ENCODE assay signal across 15 cellular contexts in genomic region chr4:120062663-120063195, GRCh38. TPM values are rescaled to one million over a fixed set of nuclear protein-coding genes. Genes with fewer than 3 reads are reported as not detected.
DNase-seq lines count a peak whose midpoint lies in the region; ATAC-seq and TF ChIP-seq lines count a peak whose summit lies in the region.
"Had no signal": no experiment of that assay in that cellular context is flagged by ENCODE, and none has a peak within 500 bp of the region (broad histone marks: within the 10 kb centered on the region; RNA-seq: fewer than 3 reads in every experiment).

No MANE protein-coding gene starts in this region.

- TF ChIP-seq CTCF in GM23338 (conservative IDR thresholded peaks at IDR 0.05; ENCODE audit: low read depth in 2 of 2), result no peak
- TF ChIP-seq CTCF in neural progenitor cell (IDR thresholded peaks at IDR 0.05), result no peak

- peak overlapping the region; percentile 82 for H3K27ac Mint-ChIP-seq in activated CD4-positive, alpha-beta T cell treated with anti-CD3 and anti-CD28 coated beads, Interleukin-2, amount 10 ng/mL, durations not matched to agents 7 days and 5 days
- H3K27ac Mint-ChIP-seq in GM23338, result no peak overlapping the region
- H3K27ac Mint-ChIP-seq in activated T-helper 17 cell treated with anti-CD3 and anti-CD28 coated beads, Interleukin-2, amount 50 U/mL, for 72 hours, result peak overlapping the region; percentile 84
- no peak overlapping the region for H3K27ac Mint-ChIP-seq in neural progenitor cell
- H3K27ac Mint-ChIP-seq: memory B cell had no signal

- peaks cover 30% of the 10 kb centered on the region for H4K20me1 ChIP-seq in GM23338 (replicated peaks; ENCODE audit: insufficient read depth)
- H4K20me1 ChIP-seq in neural progenitor cell (ENCODE audit: low read depth), result peaks cover 37% of the 10 kb centered on the region

- no peaks in the 10 kb centered on the region for H3K27me3 Mint-ChIP-seq in activated CD4-positive, alpha-beta T cell treated with anti-CD3 and anti-CD28 coated beads, Interleukin-2, amount 10 ng/mL, durations not matched to agents 7 days and 5 days
- H3K27me3 Mint-ChIP-seq in GM23338 (ENCODE audit: insufficient read depth, low read depth, poor library complexity), result no peaks in the 10 kb centered on the region
- no peaks in the 10 kb centered on the region for H3K27me3 Mint-ChIP-seq in activated T-helper 17 cell treated with anti-CD3 and anti-CD28 coated beads, Interleukin-2, amount 50 U/mL, for 72 hours
- H3K27me3 Mint-ChIP-seq in neural progenitor cell (ENCODE audit: insufficient read depth, low read depth), result peaks cover 2% of the 10 kb centered on the region
- H3K27me3 Mint-ChIP-seq: IgD-negative memory B cell, memory B cell had no signal

- H3K9me3 ChIP-seq in neural progenitor cell (ENCODE audit: low read depth), result no peaks in the 10 kb centered on the region
- H3K9me3 ChIP-seq: thyroid gland had no signal

- peaks cover 58% of the 10 kb centered on the region for H3K36me3 Mint-ChIP-seq in activated CD4-positive, alpha-beta T cell treated with anti-CD3 and anti-CD28 coated beads, Interleukin-2, amount 10 ng/mL, durations not matched to agents 7 days and 5 days (ENCODE audit: low read depth)
- H3K36me3 Mint-ChIP-seq in GM23338 (ENCODE audit: low read depth), result peaks cover 68% of the 10 kb centered on the region
- H3K36me3 Mint-ChIP-seq in activated T-helper 17 cell treated with anti-CD3 and anti-CD28 coated beads, Interleukin-2, amount 50 U/mL, for 72 hours (ENCODE audit: low read depth), result peaks cover 91% of the 10 kb centered on the region
- peaks cover 32% of the 10 kb centered on the region for H3K36me3 Mint-ChIP-seq in neural progenitor cell

- no peaks in the 10 kb centered on the region for H3K9me2 ChIP-seq in GM23338 (ENCODE audit: insufficient read depth)

- H3K4me3 ChIP-seq in GM23338 (no peak overlapping the region), neural progenitor cell (peak overlapping the region; percentile 79)
- H3K4me3 ChIP-seq: thyroid gland had no signal

- H3K4me1 Mint-ChIP-seq in activated CD4-positive, alpha-beta T cell treated with anti-CD3 and anti-CD28 coated beads, Interleukin-2, amount 10 ng/mL, durations not matched to agents 7 days and 5 days, result peaks cover 41% of the 10 kb centered on the region
- H3K4me1 Mint-ChIP-seq in GM23338 (peaks cover 32% of the 10 kb centered on the region), neural progenitor cell (peaks cover 41% of the 10 kb centered on the region)
- peaks cover 25% of the 10 kb centered on the region for H3K4me1 Mint-ChIP-seq in activated T-helper 17 cell treated with anti-CD3 and anti-CD28 coated beads, Interleukin-2, amount 50 U/mL, for 72 hours

- H3K27me3 ChIP-seq in GM23338 (ENCODE audit: insufficient read depth) (no peaks in the 10 kb centered on the region), neural progenitor cell (no peaks in the 10 kb centered on the region)
- H3K27me3 ChIP-seq: foreskin keratinocyte, thyroid gland had no signal

- peak overlapping the region; percentile 12 for H3K9ac ChIP-seq in neural progenitor cell

- no peak overlapping the region for H3K4me3 Mint-ChIP-seq in activated CD4-positive, alpha-beta T cell treated with anti-CD3 and anti-CD28 coated beads, Interleukin-2, amount 10 ng/mL, durations not matched to agents 7 days and 5 days
- H3K4me3 Mint-ChIP-seq in GM23338 (peak overlapping the region; percentile 3; the same call in 1 of the 3 replicates), neural progenitor cell (no peak overlapping the region)
- H3K4me3 Mint-ChIP-seq in activated T-helper 17 cell treated with anti-CD3 and anti-CD28 coated beads, Interleukin-2, amount 50 U/mL, for 72 hours, result peak overlapping the region; percentile 97
- H3K4me3 Mint-ChIP-seq: memory B cell had no signal

- no peak overlapping the region; the same call in 1 of the 2 replicates for H3K27ac ChIP-seq in GM23338 (ENCODE audit: low read depth)
- no peak overlapping the region for H3K27ac ChIP-seq in neural progenitor cell
- H3K27ac ChIP-seq: foreskin keratinocyte, thyroid gland had no signal

- H3F3A ChIP-seq in GM23338 (replicated peaks; ENCODE audit: low read depth) (no peaks in the 10 kb centered on the region), neural progenitor cell (ENCODE audit: low read depth) (peaks cover 25% of the 10 kb centered on the region)

- no peaks in the 10 kb centered on the region for H3K9me3 Mint-ChIP-seq in activated CD4-positive, alpha-beta T cell treated with anti-CD3 and anti-CD28 coated beads, Interleukin-2, amount 10 ng/mL, durations not matched to agents 7 days and 5 days
- H3K9me3 Mint-ChIP-seq in GM23338 (no peaks in the 10 kb centered on the region; the same call in 2 of the 3 replicates), neural progenitor cell (no peaks in the 10 kb centered on the region)
- no peaks in the 10 kb centered on the region for H3K9me3 Mint-ChIP-seq in activated T-helper 17 cell treated with anti-CD3 and anti-CD28 coated beads, Interleukin-2, amount 50 U/mL, for 72 hours
- H3K9me3 Mint-ChIP-seq: IgD-negative memory B cell, memory B cell had no signal

- POLR2A ChIA-PET in activated CD4-positive, alpha-beta T cell treated with anti-CD3 and anti-CD28 coated beads, Interleukin-2, amount 10 ng/mL, durations not matched to agents 7 days and 5 days (lab: Charles Lee), result no interaction called here

- H3K4me1 ChIP-seq in GM23338 (ENCODE audit: insufficient read depth) (peaks cover 15% of the 10 kb centered on the region), neural progenitor cell (peaks cover 25% of the 10 kb centered on the region)
- H3K4me1 ChIP-seq: foreskin keratinocyte had no signal

- DNase-seq in activated CD4-positive, alpha-beta T cell treated with anti-CD3 and anti-CD28 coated beads, Interleukin-2, amount 10 ng/mL, durations not matched to agents 7 days and 5 days, result no peak
- no peak for DNase-seq in activated CD4-positive, alpha-beta T cell treated with anti-CD3 and anti-CD28 coated beads for 4 hours
- DNase-seq in GM23338 (ENCODE audit: low spot score) (no peak), neural progenitor cell (ENCODE audit: low spot score) (no peak), SHP77 (lab: John Stamatoyannopoulos, UW) (no peak), putamen (ENCODE audit: low spot score) (no peak)
- no peak for DNase-seq in NK-92 treated with Interleukin-12 subunit alpha and Interleukin-12 subunit beta, amount 100 ng/mL, for 24 hours (lab: John Stamatoyannopoulos, UW)
- DNase-seq: foreskin keratinocyte, NCI-H1417 treated with DMSO at 0.1 percent for 48 hours, NCI-H345, occipital lobe, thyroid gland had no signal

- no peak for ATAC-seq in GM23338
- no peak for ATAC-seq in activated T-helper 17 cell treated with anti-CD3 and anti-CD28 coated beads, Interleukin-2, amount 50 U/mL, for 72 hours (replicated peaks)
- ATAC-seq: foreskin keratinocyte had no signal

- CTCF ChIA-PET in activated CD4-positive, alpha-beta T cell treated with anti-CD3 and anti-CD28 coated beads, Interleukin-2, amount 10 ng/mL, durations not matched to agents 7 days and 5 days (lab: Charles Lee), result interaction anchor here (0.6 kb wide), 1 partner anchor 548 kb away, joined by 3 read pairs; no protein-coding TSS in a partner anchor

- H3K36me3 ChIP-seq in GM23338 (ENCODE audit: insufficient read depth), result peaks cover 33% of the 10 kb centered on the region
- peaks cover 32% of the 10 kb centered on the region for H3K36me3 ChIP-seq in neural progenitor cell
- H3K36me3 ChIP-seq: thyroid gland had no signal

- H3K4me2 ChIP-seq in GM23338 (no peak overlapping the region), neural progenitor cell (peak overlapping the region; percentile 96)

- peaks cover 59% of the 10 kb centered on the region for H3K79me2 ChIP-seq in GM23338 (replicated peaks; ENCODE audit: insufficient read depth)
- peaks cover 83% of the 10 kb centered on the region for H3K79me2 ChIP-seq in neural progenitor cell (ENCODE audit: low read depth)

- H2AFZ ChIP-seq in GM23338 (no peak overlapping the region), neural progenitor cell (replicated peaks) (no peak overlapping the region)

TF ChIP-seq in GM23338, 12 proteins besides CTCF, POLR2A, EP300 and RAD21:
- TF ChIP-seq EZH2 (IDR thresholded peaks at IDR 0.05; ENCODE audit: low read depth, unreplicated experiment) (no peak), EZH2phosphoT487 (IDR thresholded peaks at IDR 0.05; ENCODE audit: unreplicated experiment) (no peak), CREB1 (CRISPR knock-in tag; IDR thresholded peaks at IDR 0.05; ENCODE audit: low read depth) (no peak)

RNA-seq across cellular contexts. Expression of gene MAD2L1, which starts 3.9 kb away (rescaled TPM):
- total RNA-seq in activated CD4-positive, alpha-beta T cell treated with anti-CD3 and anti-CD28 coated beads, Interleukin-2, amount 10 ng/mL, durations not matched to agents 7 days and 5 days, result 10 to 100 TPM; 51.9 to 60.5 TPM
- total RNA-seq in GM23338 (2014; rRNA removed; shearing (Covaris generic)), result 73.7 and 80.2 TPM in 2 replicates
- 139 and 140 TPM in 2 replicates for polyA plus RNA-seq in GM23338 (2016; fragmentation: Nextera tagmentation; extraction: Ambion mirVana)
- 10 to 100 TPM; 61.0 to 89.7 TPM for total RNA-seq in activated T-helper 17 cell treated with anti-CD3 and anti-CD28 coated beads, Interleukin-2, amount 50 U/mL, for 72 hours
- total RNA-seq in neural progenitor cell (ENCODE audit: low replicate concordance), result 139 and 190 TPM in 2 replicates

Comparison
In these comparisons a context has a peak if more than half of its experiments do, and no peak if none do; other contexts are left out.
1. H3K27ac Mint-ChIP-seq: peak in activated CD4-positive, alpha-beta T cell treated with anti-CD3 and anti-CD28 coated beads, Interleukin-2, amount 10 ng/mL, durations not matched to agents 7 days and 5 days (single experiment) and activated T-helper 17 cell treated with anti-CD3 and anti-CD28 coated beads, Interleukin-2, amount 50 U/mL, for 72 hours (single experiment); none in GM23338 (single experiment) and neural progenitor cell (single experiment).
2. H3K4me3 Mint-ChIP-seq: peak in GM23338 (single experiment) and activated T-helper 17 cell treated with anti-CD3 and anti-CD28 coated beads, Interleukin-2, amount 50 U/mL, for 72 hours (single experiment); none in activated CD4-positive, alpha-beta T cell treated with anti-CD3 and anti-CD28 coated beads, Interleukin-2, amount 10 ng/mL, durations not matched to agents 7 days and 5 days (single experiment) and neural progenitor cell (single experiment).